8 cellular contexts compared by ENCODE assay signal in genomic region chr16:4846901-4847773, GRCh38. TPM values are rescaled to one million over a fixed set of nuclear protein-coding genes. Genes with fewer than 3 reads are reported as not detected.
A peak's percentile ranks its signal among the peaks of the same experiment; 100 is the strongest.
DNase-seq lines count a peak whose midpoint lies in the region; ATAC-seq and TF ChIP-seq lines count a peak whose summit lies in the region.

Gene GLYR1 (minus strand): TSS chr16:4847288. CDS start chr16:4847265, 23 bp downstream.
Gene UBN1 (plus strand): TSS chr16:4847481. CDS start chr16:4852918, 5,437 bp downstream.

- no peak for TF ChIP-seq CTCF in C4-2B (conservative IDR thresholded peaks at IDR 0.05)
- TF ChIP-seq CTCF in liver (IDR thresholded peaks at IDR 0.05; ENCODE audit: low read depth, low read length, missing input control): no peak

- under 1% methylated on average over 126 of the region's 126 CpGs for WGBS in liver

- peak in 1 of 2 donors; percentile 19 for TF ChIP-seq RAD21 in liver (IDR thresholded peaks at IDR 0.05)

- peaks cover 4 to 38% (median 33%) of the 10 kb centered on the region in 4 donors for H3K4me1 ChIP-seq in liver (ENCODE audit: control insufficient read depth in 4 of 4, insufficient read depth in 4 of 4, low read length in 3 of 4)

- H3K27ac ChIP-seq in C4-2B: peak within 1 kb of the TSS; percentile 91
- H3K27ac ChIP-seq in liver (ENCODE audit: low read depth in 1 of 2, low read length in 2 of 2): peak within 1 kb of the TSS; percentile 94 to 95

- peak within 1 kb of the TSS; percentile 86 to 92 for H3K9ac ChIP-seq in liver (ENCODE audit: low read depth in 1 of 2, low read length in 2 of 2)

- no peaks in the 10 kb centered on the region for H3K27me3 ChIP-seq in liver (ENCODE audit: control insufficient read depth in 4 of 4, insufficient read depth in 4 of 4, low read length in 3 of 4)

- peaks cover 4 to 25% (median 16%) of the 10 kb centered on the region in 4 donors for H3K36me3 ChIP-seq in liver (ENCODE audit: control insufficient read depth in 4 of 4, insufficient read depth in 3 of 4, low read depth in 1 of 4, low read length in 3 of 4)

- DNase-seq in NCI-H774 (lab: John Stamatoyannopoulos, UW) (peak; percentile 96), dermis microvascular lymphatic vessel endothelial cell (ENCODE audit: low read depth in 2 of 2) (peak; percentile 87 to 98)
- peak; percentile 100 for DNase-seq in activated CD4-positive, alpha-beta T cell treated with anti-CD3 and anti-CD28 coated beads, Interleukin-2, amount 50 U/mL, for 48 hours
- DNase-seq in stimulated activated CD4-positive, alpha-beta T cell treated with anti-CD3 and anti-CD28 coated beads, Interleukin-4, amount 100 ng/mL, for 24 hours: peak; percentile 100

- H3K4me3 ChIP-seq in liver (ENCODE audit: low read depth in 1 of 3, low read length in 3 of 3): peak within 1 kb of the TSS; percentile 89 to 96 (median 93)

- ATAC-seq in GM19395 (IDR thresholded peaks at IDR 0.05; ENCODE audit: unreplicated experiment) (peak; percentile 82), HG03565 (IDR thresholded peaks at IDR 0.05; ENCODE audit: unreplicated experiment) (peak; percentile 83)

- no peaks in the 10 kb centered on the region for H3K9me3 ChIP-seq in liver (ENCODE audit: control insufficient read depth in 4 of 4, low read length in 3 of 4)

TF ChIP-seq in liver, 16 proteins besides CTCF, POLR2A, EP300 and RAD21:
- no peak for TF ChIP-seq ZBTB33 (IDR thresholded peaks at IDR 0.05)
- peak; percentile 26 for TF ChIP-seq REST (IDR thresholded peaks at IDR 0.05)
- no peak for TF ChIP-seq JUND (IDR thresholded peaks at IDR 0.05)
- TF ChIP-seq GABPA (IDR thresholded peaks at IDR 0.05 in 1 of 2, conservative IDR thresholded peaks at IDR 0.05 in 1 of 2): peak in 1 of 2 donors; percentile 12
- TF ChIP-seq SP1 (IDR thresholded peaks at IDR 0.05): peak; percentile 73
- peak; percentile 95 for TF ChIP-seq YY1 (IDR thresholded peaks at IDR 0.05)

RNA-seq across cellular contexts. Expression of gene GLYR1, which starts in this region (rescaled TPM):
- 45.7 and 57.4 TPM in 2 replicates for total RNA-seq in dermis microvascular lymphatic vessel endothelial cell
- 10 to 100 TPM; 43.7 to 50.2 TPM for total RNA-seq in liver
- polyA plus RNA-seq in liver: 10 to 100 TPM; 18.1 to 37.4 TPM

RNA-seq across cellular contexts. Expression of gene UBN1, which starts in this region (rescaled TPM):
- 14.6 and 27.1 TPM in 2 replicates for total RNA-seq in dermis microvascular lymphatic vessel endothelial cell
- total RNA-seq in liver: 10 to 100 TPM; 19.1 to 19.7 TPM
- 1 to 10 TPM; 7.3 to 9.3 TPM for polyA plus RNA-seq in liver

Comparison
In these comparisons a context has a peak if more than half of its experiments do, and no peak if none do; other contexts are left out.
1. Peak in every context shown above with its lines: DNase-seq, ATAC-seq, H3K4me3 ChIP-seq and H3K27ac ChIP-seq.